ENCODE assay signal across 33 cellular contexts in genomic region chr10:101956898-101957297, GRCh38.
"Had no signal": no experiment of that assay in that cellular context is flagged by ENCODE, and none has a peak within 500 bp of the region (broad histone marks: within the 10 kb centered on the region; RNA-seq: fewer than 3 reads in every experiment).

No MANE protein-coding gene starts in this region.

- H3K27ac Mint-ChIP-seq: activated CD4-positive, alpha-beta T cell treated with anti-CD3 and anti-CD28 coated beads for 36 hours; activated CD4-positive, alpha-beta T cell treated with anti-CD3 and anti-CD28 coated beads, Interleukin-2, amount 10 ng/mL, durations not matched to agents 24 days and 14 days; activated CD8-positive, alpha-beta T cell treated with anti-CD3 and anti-CD28 coated beads for 36 hours; activated naive CD4-positive, alpha-beta T cell treated with anti-CD3 and anti-CD28 coated beads, Interleukin-2, amount 10 ng/mL, durations not matched to agents 7 days and 5 days; activated naive CD4-positive, alpha-beta T cell treated with anti-CD3 and anti-CD28 coated beads, Interleukin-2, amount 50 U/mL, for 72 hours; activated naive CD8-positive, alpha-beta T cell treated with anti-CD3 and anti-CD28 coated beads, Interleukin-2, amount 10 ng/mL, durations not matched to agents 7 days and 5 days; dendritic cell treated with granulocyte-macrophage colony-stimulating factor and Interleukin-4, amounts not matched to agents 40 ng/mL and 50 ng/mL, for 4 days; endodermal cell; T-helper 17 cell; T-helper 2 cell treated with Interferon-gamma antibody and Interleukin-4, amounts not matched to agents 5 μg/mL and 100 μg/mL, for 36 hours had no signal

- H3K27me3 ChIP-seq: ascending aorta, breast epithelium, cardiac muscle cell, dorsolateral prefrontal cortex, heart left ventricle had no signal

- FAIRE-seq: frontal cortex had no signal

- H3K4me1 Mint-ChIP-seq: activated CD4-positive, alpha-beta T cell treated with anti-CD3 and anti-CD28 coated beads for 36 hours; activated CD4-positive, alpha-beta T cell treated with anti-CD3 and anti-CD28 coated beads, Interleukin-2, amount 10 ng/mL, durations not matched to agents 24 days and 14 days; activated naive CD4-positive, alpha-beta T cell treated with anti-CD3 and anti-CD28 coated beads, Interleukin-2, amount 10 ng/mL, durations not matched to agents 7 days and 5 days; activated naive CD8-positive, alpha-beta T cell treated with anti-CD3 and anti-CD28 coated beads, Interleukin-2, amount 10 ng/mL, durations not matched to agents 7 days and 5 days; central memory CD8-positive, alpha-beta T cell had no signal

- H3K9me3 Mint-ChIP-seq: activated CD8-positive, alpha-beta T cell treated with anti-CD3 and anti-CD28 coated beads for 36 hours; activated naive CD4-positive, alpha-beta T cell treated with anti-CD3 and anti-CD28 coated beads, Interleukin-2, amount 10 ng/mL, durations not matched to agents 7 days and 5 days; activated naive CD4-positive, alpha-beta T cell treated with anti-CD3 and anti-CD28 coated beads, Interleukin-2, amount 50 U/mL, for 72 hours; central memory CD8-positive, alpha-beta T cell; dendritic cell treated with granulocyte-macrophage colony-stimulating factor and Interleukin-4, amounts not matched to agents 40 ng/mL and 50 ng/mL, for 4 days; endodermal cell; T-helper 2 cell treated with Interferon-gamma antibody and Interleukin-4, amounts not matched to agents 5 μg/mL and 100 μg/mL, for 36 hours had no signal

- H3K36me3 ChIP-seq: breast epithelium had no signal

- ATAC-seq: activated CD4-positive, alpha-beta T cell treated with anti-CD3 and anti-CD28 coated beads for 36 hours; activated CD8-positive, alpha-beta T cell treated with anti-CD3 and anti-CD28 coated beads for 36 hours; activated naive CD4-positive, alpha-beta T cell treated with anti-CD3 and anti-CD28 coated beads, Interleukin-2, amount 50 U/mL, for 72 hours; esophagus mucosa; heart left ventricle; T-helper 17 cell had no signal

- H3K4me3 Mint-ChIP-seq: activated CD4-positive, alpha-beta T cell treated with anti-CD3 and anti-CD28 coated beads for 36 hours; activated CD4-positive, alpha-beta T cell treated with anti-CD3 and anti-CD28 coated beads, Interleukin-2, amount 10 ng/mL, durations not matched to agents 24 days and 14 days; activated CD8-positive, alpha-beta T cell treated with anti-CD3 and anti-CD28 coated beads for 36 hours; activated naive CD4-positive, alpha-beta T cell treated with anti-CD3 and anti-CD28 coated beads, Interleukin-2, amount 10 ng/mL, durations not matched to agents 7 days and 5 days; activated naive CD8-positive, alpha-beta T cell treated with anti-CD3 and anti-CD28 coated beads, Interleukin-2, amount 10 ng/mL, durations not matched to agents 7 days and 5 days; brain; central memory CD8-positive, alpha-beta T cell; dendritic cell treated with granulocyte-macrophage colony-stimulating factor and Interleukin-4, amounts not matched to agents 40 ng/mL and 50 ng/mL, for 4 days; endodermal cell; T-helper 17 cell; T-helper 2 cell treated with Interferon-gamma antibody and Interleukin-4, amounts not matched to agents 5 μg/mL and 100 μg/mL, for 36 hours had no signal

- H3K27ac ChIP-seq: ascending aorta, breast epithelium, cardiac muscle cell, coronary artery, heart left ventricle, WERI-Rb-1 had no signal

- H3K9me3 ChIP-seq: ascending aorta, heart left ventricle had no signal

- H3K27me3 Mint-ChIP-seq: activated CD4-positive, alpha-beta T cell treated with anti-CD3 and anti-CD28 coated beads for 36 hours; activated CD4-positive, alpha-beta T cell treated with anti-CD3 and anti-CD28 coated beads, Interleukin-2, amount 10 ng/mL, durations not matched to agents 24 days and 14 days; activated CD8-positive, alpha-beta T cell treated with anti-CD3 and anti-CD28 coated beads for 36 hours; activated naive CD4-positive, alpha-beta T cell treated with anti-CD3 and anti-CD28 coated beads, Interleukin-2, amount 10 ng/mL, durations not matched to agents 7 days and 5 days; activated naive CD8-positive, alpha-beta T cell treated with anti-CD3 and anti-CD28 coated beads, Interleukin-2, amount 10 ng/mL, durations not matched to agents 7 days and 5 days; brain; central memory CD8-positive, alpha-beta T cell; dendritic cell treated with granulocyte-macrophage colony-stimulating factor and Interleukin-4, amounts not matched to agents 40 ng/mL and 50 ng/mL, for 4 days; T-helper 17 cell had no signal

- DNase-seq: activated CD4-positive, alpha-beta T cell treated with anti-CD3 and anti-CD28 coated beads for 36 hours; activated CD4-positive, alpha-beta T cell treated with anti-CD3 and anti-CD28 coated beads, Interleukin-2, amount 10 ng/mL, durations not matched to agents 24 days and 14 days; activated CD4-positive, alpha-beta T cell treated with anti-CD3 and anti-CD28 coated beads, Interleukin-2, amount 50 U/mL, for 4 hours; activated CD4-positive, CD25-positive, alpha-beta regulatory T cell; activated CD4-positive, CD25-positive, alpha-beta regulatory T cell treated with anti-CD3 and anti-CD28 coated beads, Interleukin-2, amount 50 U/mL, for 72 hours; activated CD8-positive, alpha-beta memory T cell treated with anti-CD3 and anti-CD28 coated beads for 24 hours; activated CD8-positive, alpha-beta T cell treated with anti-CD3 and anti-CD28 coated beads for 36 hours; activated gamma-delta T cell; activated naive CD4-positive, alpha-beta T cell; activated naive CD4-positive, alpha-beta T cell treated with anti-CD3 and anti-CD28 coated beads, Interleukin-2, amount 10 ng/mL, durations not matched to agents 7 days and 5 days; activated naive CD8-positive, alpha-beta T cell treated with anti-CD3 and anti-CD28 coated beads, Interleukin-2, amount 10 ng/mL, durations not matched to agents 7 days and 5 days; activated T-cell treated with anti-CD3 and anti-CD28 coated beads, Interleukin-2, amount 50 U/mL, for 48 hours; dorsolateral prefrontal cortex; effector memory CD4-positive, alpha-beta T cell; endodermal cell; foreskin fibroblast; glutamatergic neuron; heart left ventricle; T-helper 1 cell; T-helper 17 cell; T1000; WERI-Rb-1 had no signal

- H3K4me3 ChIP-seq: ascending aorta, breast epithelium, cardiac muscle cell, coronary artery, dorsolateral prefrontal cortex, heart left ventricle had no signal

- H3K4me1 ChIP-seq: ascending aorta, breast epithelium had no signal
